In the genomic region with DNA sequence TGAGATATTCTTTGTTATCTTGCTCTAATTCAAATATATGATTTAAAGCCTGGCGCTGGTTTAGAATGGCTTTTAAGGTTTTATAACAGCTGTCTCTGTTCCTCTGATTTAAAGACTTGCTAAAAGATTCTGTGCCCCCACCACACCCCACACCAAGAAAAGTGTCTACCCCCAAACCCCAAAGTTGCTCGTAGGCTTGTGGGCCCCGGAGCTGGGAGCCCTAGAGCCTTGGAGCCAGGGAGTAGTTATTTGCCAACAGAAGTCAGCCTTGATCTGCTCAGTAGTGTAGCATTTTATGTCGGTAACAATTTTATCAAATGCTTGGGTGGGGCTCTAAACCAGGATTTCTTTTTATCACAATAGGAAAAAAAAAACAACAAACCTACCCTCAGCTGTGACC, we compare ENCODE assay signal across 10 cellular contexts.
DNase-seq lines count a peak whose midpoint lies in the region; ATAC-seq and TF ChIP-seq lines count a peak whose summit lies in the region.
"Had no signal": no experiment of that assay in that cellular context is flagged by ENCODE, and none has a peak within 500 bp of the region (broad histone marks: within the 10 kb centered on the region; RNA-seq: fewer than 3 reads in every experiment).

No MANE protein-coding gene starts in this region.

- H3K36me3 Mint-ChIP-seq in CD8-positive, alpha-beta memory T cell = peaks cover 7 to 98% (median 20%) of the 10 kb centered on the region in 3 donors
- H3K36me3 Mint-ChIP-seq in endodermal cell (ENCODE audit: low read depth) = peaks cover 21% of the 10 kb centered on the region

- no peak for ATAC-seq in HG03457 (IDR thresholded peaks at IDR 0.05; ENCODE audit: unreplicated experiment)

- H3K27ac ChIP-seq in ACC112 (ENCODE audit: low read depth, low read length) (peak overlapping the region; percentile 61), endodermal cell (ENCODE audit: low read depth, low read length) (peak overlapping the region; percentile 91), osteoblast (ENCODE audit: low read depth, low read length) (peak overlapping the region; percentile 37)
- H3K27ac ChIP-seq in CD8-positive, alpha-beta memory T cell (ENCODE audit: low read depth, low read length) = no peak overlapping the region
- H3K27ac ChIP-seq: SJSA1 had no signal

- H3K4me1 ChIP-seq in ACC112 (ENCODE audit: control insufficient read depth, insufficient read depth, low read length, unreplicated experiment) (peaks cover 10% of the 10 kb centered on the region), endodermal cell (ENCODE audit: control insufficient read depth, insufficient read depth, low read length) (peaks cover 2% of the 10 kb centered on the region), osteoblast (ENCODE audit: insufficient read depth, low read length) (peaks cover 7% of the 10 kb centered on the region)
- H3K4me1 ChIP-seq in CD8-positive, alpha-beta memory T cell (ENCODE audit: insufficient read depth, low read length) = peaks cover 66% of the 10 kb centered on the region

- H3K9ac ChIP-seq in endodermal cell (ENCODE audit: extremely low read depth, low read length, poor library complexity, severe bottlenecking) = no peak overlapping the region

- peaks cover 63 to 88% (median 66%) of the 10 kb centered on the region in 3 donors for H3K4me1 Mint-ChIP-seq in CD8-positive, alpha-beta memory T cell
- H3K4me1 Mint-ChIP-seq in endodermal cell = peaks cover 34% of the 10 kb centered on the region

- peaks cover 27% of the 10 kb centered on the region for H3K36me3 ChIP-seq in ACC112 (ENCODE audit: insufficient read depth, low read length)
- peaks cover 55% of the 10 kb centered on the region for H3K36me3 ChIP-seq in CD8-positive, alpha-beta memory T cell (ENCODE audit: insufficient read depth, low read length)
- peaks cover 16% of the 10 kb centered on the region for H3K36me3 ChIP-seq in endodermal cell (ENCODE audit: control insufficient read depth, insufficient read depth, low read length)
- peaks cover 36% of the 10 kb centered on the region for H3K36me3 ChIP-seq in osteoblast (ENCODE audit: insufficient read depth, low read length)

- TF ChIP-seq CTCF in endodermal cell (conservative IDR thresholded peaks at IDR 0.05) (no peak), osteoblast (IDR thresholded peaks at IDR 0.05; ENCODE audit: extremely low read depth, low read depth, low read length) (no peak)

- no peaks in the 10 kb centered on the region for H3K9me3 ChIP-seq in CD8-positive, alpha-beta memory T cell (ENCODE audit: low read length)
- H3K9me3 ChIP-seq in endodermal cell (ENCODE audit: control insufficient read depth, low read length) (no peaks in the 10 kb centered on the region), osteoblast (ENCODE audit: low read depth, low read length) (no peaks in the 10 kb centered on the region)
- H3K9me3 ChIP-seq: SJSA1 had no signal

- 95 to 100% methylated on average over 2 to 4 of the region's 4 CpGs for WGBS in endodermal cell (ENCODE audit: insufficient coverage in 1 of 2, insufficient read length in 1 of 2), 2 experiments

- no peak overlapping the region for H3K4me2 ChIP-seq in osteoblast (ENCODE audit: insufficient read depth, low read length)

- H3K27me3 ChIP-seq in ACC112 (ENCODE audit: insufficient read depth, low read length) (no peaks in the 10 kb centered on the region), endodermal cell (ENCODE audit: control insufficient read depth, insufficient read depth, low read length, poor library complexity, severe bottlenecking) (no peaks in the 10 kb centered on the region), osteoblast (ENCODE audit: insufficient read depth, low read length) (no peaks in the 10 kb centered on the region)
- H3K27me3 ChIP-seq in CD8-positive, alpha-beta memory T cell (ENCODE audit: insufficient read depth, low read length, poor library complexity, severe bottlenecking) = no peaks in the 10 kb centered on the region
- H3K27me3 ChIP-seq: SJSA1 had no signal

- CTCF ChIA-PET in CD8-positive, alpha-beta memory T cell (lab: Charles Lee) = interaction anchor here (0.9 to 4.3 kb wide), 30 partner anchors 10 to 452 kb away, joined by 3 to 44 read pairs (median 4); partner anchors contain the start of gene FYN

- POLR2A ChIA-PET in CD8-positive, alpha-beta memory T cell (lab: Charles Lee) = interaction anchor here (0.7 to 1.7 kb wide), 3 partner anchors 15 to 332 kb away, joined by 4 to 6 read pairs (median 4); no protein-coding TSS in a partner anchor

- H3K9me3 Mint-ChIP-seq in CD8-positive, alpha-beta memory T cell = no peaks in the 10 kb centered on the region
- H3K9me3 Mint-ChIP-seq in endodermal cell = no peaks in the 10 kb centered on the region

- peaks cover 0 to 4% of the 10 kb centered on the region in 2 donors for H3K27me3 Mint-ChIP-seq in CD8-positive, alpha-beta memory T cell
- no peaks in the 10 kb centered on the region for H3K27me3 Mint-ChIP-seq in endodermal cell (ENCODE audit: insufficient read depth)

- H3K27ac Mint-ChIP-seq in CD8-positive, alpha-beta memory T cell = peak overlapping the region; percentile 51 to 95 (median 91)
- H3K27ac Mint-ChIP-seq in endodermal cell = no peak overlapping the region

- peak overlapping the region in 3 of 7 donors; percentile 18 to 34 (median 20) for H3K4me3 Mint-ChIP-seq in CD8-positive, alpha-beta memory T cell
- H3K4me3 Mint-ChIP-seq in endodermal cell = no peak overlapping the region

- H4K20me1 ChIP-seq in osteoblast (ENCODE audit: insufficient read depth, low read length) = no peaks in the 10 kb centered on the region

- H2AFZ ChIP-seq in ACC112 (ENCODE audit: low read length, unreplicated experiment) (no peak overlapping the region), osteoblast (ENCODE audit: low read length) (no peak overlapping the region)

- no peaks in the 10 kb centered on the region for H3K79me2 ChIP-seq in ACC112 (ENCODE audit: control insufficient read depth, insufficient read depth, low read length, unreplicated experiment)
- H3K79me2 ChIP-seq in osteoblast (ENCODE audit: insufficient read depth, low read length) = peaks cover 2% of the 10 kb centered on the region

- H3K4me3 ChIP-seq in ACC112 (ENCODE audit: low read depth, low read length) = no peak overlapping the region
- no peak overlapping the region for H3K4me3 ChIP-seq in CD8-positive, alpha-beta memory T cell (ENCODE audit: low read length)
- no peak overlapping the region for H3K4me3 ChIP-seq in endodermal cell (ENCODE audit: low read length)
- no peak overlapping the region for H3K4me3 ChIP-seq in osteoblast (ENCODE audit: insufficient read depth, low read length)
- H3K4me3 ChIP-seq: SJSA1 had no signal

- DNase-seq in CD8-positive, alpha-beta memory T cell = no peak
- DNase-seq in endodermal cell (no peak), osteoblast (ENCODE audit: insufficient read length, low spot score, missing footprints) (no peak), medulla oblongata (ENCODE audit: extremely low spot score) (no peak), OCI-M2 (lab: John Stamatoyannopoulos, UW; ENCODE audit: unreplicated experiment) (no peak)
- DNase-seq: NK-92 treated with Interleukin-12 subunit alpha and Interleukin-12 subunit beta, amount 100 ng/mL, for 24 hours; stimulated activated CD4-positive, alpha-beta T cell treated with anti-CD3 and anti-CD28 coated beads, Interleukin-12 subunit alpha, Interleukin-12 subunit beta, amount 100 ng/mL, for 4 hours had no signal
